Comparison of ENCODE assay signal across 8 cellular contexts in genomic region chr1:156445789-156446263, GRCh38. TPM values are rescaled to one million over a fixed set of nuclear protein-coding genes. Genes with fewer than 3 reads are reported as not detected.
DNase-seq lines count a peak whose midpoint lies in the region; ATAC-seq and TF ChIP-seq lines count a peak whose summit lies in the region.

No MANE protein-coding gene starts in this region.

- no peaks in the 10 kb centered on the region for H3K36me3 ChIP-seq in adipocyte (ENCODE audit: control insufficient read depth, insufficient read depth, low read length, severe bottlenecking)
- H3K36me3 ChIP-seq in left ventricle myocardium inferior: no peaks in the 10 kb centered on the region

- H3K27ac ChIP-seq in left ventricle myocardium inferior (replicated peaks): no peak overlapping the region

- peaks cover 7% of the 10 kb centered on the region for H3K36me3 Mint-ChIP-seq in T-helper 17 cell (ENCODE audit: low read depth)

- ATAC-seq in T-helper 17 cell: peak; percentile 89
- ATAC-seq in GM19467 (IDR thresholded peaks at IDR 0.05; ENCODE audit: unreplicated experiment): no peak
- ATAC-seq in GM19023 (IDR thresholded peaks at IDR 0.05; ENCODE audit: unreplicated experiment): no peak

- intact Hi-C loops in left ventricle myocardium inferior (cut with micrococcal nuclease): loop anchor here (5.0 kb wide), 1 partner anchor 64 kb away; no protein-coding TSS in a partner anchor

- no peak overlapping the region for H3K9ac ChIP-seq in adipocyte (ENCODE audit: low read length)

- TF ChIP-seq CTCF in GM12875 (IDR thresholded peaks at IDR 0.05; ENCODE audit: borderline replicate concordance, insufficient read depth, low read depth, low read length): peak; percentile 95
- TF ChIP-seq CTCF in left ventricle myocardium inferior (IDR thresholded peaks at IDR 0.05; ENCODE audit: borderline replicate concordance): peak; percentile 98
- peak; percentile 98 for TF ChIP-seq CTCF in retinal pigment epithelial cell (conservative IDR thresholded peaks at IDR 0.05; ENCODE audit: low read depth, low read length)

- H3K4me3 ChIP-seq in GM12875 (ENCODE audit: low read depth, low read length): no peak overlapping the region
- no peak overlapping the region for H3K4me3 ChIP-seq in adipocyte (ENCODE audit: low read length)
- no peak overlapping the region for H3K4me3 ChIP-seq in left ventricle myocardium inferior
- no peak overlapping the region for H3K4me3 ChIP-seq in retinal pigment epithelial cell (ENCODE audit: low read length)

- H3K4me1 Mint-ChIP-seq in T-helper 17 cell: peaks cover 7% of the 10 kb centered on the region

- H3K9me3 ChIP-seq in T-helper 17 cell (ENCODE audit: control insufficient read depth, low read length, poor library complexity, severe bottlenecking) (no peaks in the 10 kb centered on the region), adipocyte (ENCODE audit: control insufficient read depth, low read length) (no peaks in the 10 kb centered on the region), left ventricle myocardium inferior (replicated peaks) (no peaks in the 10 kb centered on the region)

- peaks cover 6% of the 10 kb centered on the region for H3K4me1 ChIP-seq in adipocyte (ENCODE audit: control insufficient read depth, insufficient read depth, low read length)
- peaks cover 2% of the 10 kb centered on the region for H3K4me1 ChIP-seq in left ventricle myocardium inferior

- peak; percentile 97 for DNase-seq in NCI-H1694 treated with DMSO at 0.1 percent for 48 hours (lab: John Stamatoyannopoulos, UW)
- peak; percentile 55 to 70 (median 66) for DNase-seq in T-helper 17 cell
- DNase-seq in adipocyte (ENCODE audit: low read depth): peak; percentile 91
- peak; percentile 75 for DNase-seq in left ventricle myocardium inferior
- peak; percentile 12 for DNase-seq in retinal pigment epithelial cell (ENCODE audit: low read depth)

- peaks cover 72% of the 10 kb centered on the region for H3K27me3 Mint-ChIP-seq in T-helper 17 cell

- peaks cover 35% of the 10 kb centered on the region for H3K27me3 ChIP-seq in adipocyte (replicated peaks; ENCODE audit: control insufficient read depth, insufficient read depth, low read length)
- peaks cover 49% of the 10 kb centered on the region for H3K27me3 ChIP-seq in left ventricle myocardium inferior (ENCODE audit: low read depth)

- peak overlapping the region; percentile 9 for H3K27ac Mint-ChIP-seq in T-helper 17 cell

- H3K4me3 Mint-ChIP-seq in T-helper 17 cell: peak overlapping the region; percentile 55

RNA-seq across cellular contexts. Expression of gene MEF2D, which starts 54.7 kb away (rescaled TPM):
- total RNA-seq in T-helper 17 cell (100 to 1,000 TPM; 142 to 157 TPM), left ventricle myocardium inferior (96.8 TPM)

Comparison
In these comparisons a context has a peak if more than half of its experiments do, and no peak if none do; other contexts are left out.
1. DNase-seq: peak in every context shown above with its lines; median percentile 97 in NCI-H1694 treated with DMSO at 0.1 percent for 48 hours; 91 in adipocyte; 75 in left ventricle myocardium inferior; 66 in T-helper 17 cell; 12 in retinal pigment epithelial cell.